8 cellular contexts compared by ENCODE assay signal in genomic region chr22:46068176-46068907, GRCh38.
DNase-seq lines count a peak whose midpoint lies in the region; FAIRE-seq and TF ChIP-seq lines count a peak whose summit lies in the region.

No MANE protein-coding gene starts in this region.

- DNase-seq in NCI-H1105 treated with DMSO at 0.1 percent for 48 hours (lab: John Stamatoyannopoulos, UW) (peak; percentile 71), NCI-H1105 (lab: John Stamatoyannopoulos, UW) (no peak), RCC 7860 (ENCODE audit: low spot score) (no peak), esophagus squamous epithelium (lab: John Stamatoyannopoulos, UW) (no peak), smooth muscle cell (lab: John Stamatoyannopoulos, UW; ENCODE audit: unreplicated experiment) (no peak), GM13976 (ENCODE audit: low spot score) (no peak), endodermal cell (no peak)
- DNase-seq in stimulated activated naive CD4-positive, alpha-beta T cell (lab: John Stamatoyannopoulos, UW), result no peak

- peaks cover 5% of the 10 kb centered on the region for H4K20me1 ChIP-seq in smooth muscle cell (ENCODE audit: low read depth)

- intact Hi-C loops in esophagus squamous epithelium (cut with DNase I), result no loop called here

- H3K36me3 Mint-ChIP-seq in endodermal cell (ENCODE audit: low read depth), result peaks cover 2% of the 10 kb centered on the region

- H2AFZ ChIP-seq in smooth muscle cell (ENCODE audit: low read depth), result no peak overlapping the region

- FAIRE-seq in RCC 7860 (lab: Jason Lieb, UNC), result peak; percentile 51

- TF ChIP-seq CTCF in esophagus squamous epithelium (IDR thresholded peaks at IDR 0.05), result no peak
- no peak for TF ChIP-seq CTCF in smooth muscle cell (IDR thresholded peaks at IDR 0.05; ENCODE audit: borderline replicate concordance, insufficient read depth, poor library complexity, severe bottlenecking)
- TF ChIP-seq CTCF in GM13976 (IDR thresholded peaks at IDR 0.05; ENCODE audit: borderline replicate concordance, control extremely low read depth, extremely low read depth, insufficient read depth, missing control alignments), result no peak
- no peak for TF ChIP-seq CTCF in endodermal cell (conservative IDR thresholded peaks at IDR 0.05)

- H3K4me2 ChIP-seq in smooth muscle cell, result peak overlapping the region; percentile 97

- H3K27ac ChIP-seq in esophagus squamous epithelium (peak overlapping the region; percentile 99 to 100 (median 100)), smooth muscle cell (ENCODE audit: low read depth) (peak overlapping the region; percentile 72), endodermal cell (ENCODE audit: low read depth, low read length) (no peak overlapping the region)

- in situ Hi-C loops in GM13976 (cut with MboI; ENCODE audit: low sequenced_read_pairs, unreplicated experiment), result no loop called here

- TF ChIP-seq POLR2A in esophagus squamous epithelium (IDR thresholded peaks at IDR 0.05), result no peak

- H3K4me1 ChIP-seq in esophagus squamous epithelium (peaks cover 24 to 75% (median 31%) of the 10 kb centered on the region in 3 donors), smooth muscle cell (ENCODE audit: low read depth) (peaks cover 4% of the 10 kb centered on the region), endodermal cell (ENCODE audit: control insufficient read depth, insufficient read depth, low read length) (no peaks in the 10 kb centered on the region)

- no peaks in the 10 kb centered on the region for H3K27me3 ChIP-seq in esophagus squamous epithelium
- H3K27me3 ChIP-seq in smooth muscle cell (ENCODE audit: low read depth), result peaks cover 67% of the 10 kb centered on the region
- peaks cover 94% of the 10 kb centered on the region for H3K27me3 ChIP-seq in endodermal cell (ENCODE audit: control insufficient read depth, insufficient read depth, low read length, poor library complexity, severe bottlenecking)

- no peak overlapping the region for H3K4me3 Mint-ChIP-seq in endodermal cell

- H3K9ac ChIP-seq in smooth muscle cell (ENCODE audit: low read depth) (no peak overlapping the region), endodermal cell (ENCODE audit: extremely low read depth, low read length, poor library complexity, severe bottlenecking) (no peak overlapping the region)

- H3K9me3 Mint-ChIP-seq in endodermal cell, result no peaks in the 10 kb centered on the region

- no peaks in the 10 kb centered on the region for H3K4me1 Mint-ChIP-seq in endodermal cell

- WGBS in esophagus squamous epithelium, 2 donors, result 9 to 15% methylated on average over 8 of the region's 8 CpGs
- 84% methylated on average over 8 of the region's 8 CpGs for WGBS in smooth muscle cell (ENCODE audit: low lambda C conversion rate)
- WGBS in endodermal cell (ENCODE audit: insufficient coverage in 1 of 2, insufficient read length in 1 of 2), 2 experiments, result 81 to 96% methylated on average over 3 to 8 of the region's 8 CpGs

- H3K27me3 Mint-ChIP-seq in endodermal cell (ENCODE audit: insufficient read depth), result peaks cover 78% of the 10 kb centered on the region

- H3K4me3 ChIP-seq in esophagus squamous epithelium, result peak overlapping the region; percentile 73 to 96 (median 91)
- H3K4me3 ChIP-seq in smooth muscle cell, result no peak overlapping the region
- no peak overlapping the region for H3K4me3 ChIP-seq in endodermal cell (ENCODE audit: low read length)

- H3K79me2 ChIP-seq in smooth muscle cell (ENCODE audit: low read depth), result peaks cover 3% of the 10 kb centered on the region

- no peak overlapping the region for H3K27ac Mint-ChIP-seq in endodermal cell

- H3K36me3 ChIP-seq in esophagus squamous epithelium, result no peaks in the 10 kb centered on the region
- H3K36me3 ChIP-seq in smooth muscle cell (ENCODE audit: low read depth), result no peaks in the 10 kb centered on the region
- no peaks in the 10 kb centered on the region for H3K36me3 ChIP-seq in endodermal cell (ENCODE audit: control insufficient read depth, insufficient read depth, low read length)

- H3F3A ChIP-seq in smooth muscle cell (ENCODE audit: low read depth), result peaks cover 8% of the 10 kb centered on the region

- no peaks in the 10 kb centered on the region for H3K9me3 ChIP-seq in esophagus squamous epithelium
- no peaks in the 10 kb centered on the region for H3K9me3 ChIP-seq in smooth muscle cell (replicated peaks; ENCODE audit: low read depth)
- no peaks in the 10 kb centered on the region for H3K9me3 ChIP-seq in endodermal cell (ENCODE audit: control insufficient read depth, low read length)

Comparison
In these comparisons a context has a peak if more than half of its experiments do, and no peak if none do; other contexts are left out.
1. H3K4me3 ChIP-seq: peak in esophagus squamous epithelium (4 of 4); none in smooth muscle cell (single experiment) and endodermal cell (single experiment).